In genomic region chr4:40199999-40200880, GRCh38 we compare ENCODE assay signal across 8 cellular contexts. TPM values are rescaled to one million over a fixed set of nuclear protein-coding genes. Genes with fewer than 3 reads are reported as not detected.
DNase-seq lines count a peak whose midpoint lies in the region; ATAC-seq and TF ChIP-seq lines count a peak whose summit lies in the region.

No MANE protein-coding gene starts in this region.

- H3K4me1 Mint-ChIP-seq in CD14-positive monocyte: peaks cover 70% of the 10 kb centered on the region
- H3K4me1 Mint-ChIP-seq in stimulated activated naive B cell treated with anti-CD40 and anti-IgM and Interleukin-4, amounts not matched to agents 10 μg/mL and 1 μg/mL and 100 μg/mL, for 72 hours: peaks cover 49 to 80% of the 10 kb centered on the region in 2 donors

- intact Hi-C loops in CD14-positive monocyte (cut with micrococcal nuclease): loop anchor here in 1 of 2 donors (5.0 to 10.0 kb wide), 2 partner anchors 45 to 107 kb away; no protein-coding TSS in a partner anchor

- peaks cover 0 to 4% (median 0%) of the 10 kb centered on the region in 3 donors for H3K27me3 Mint-ChIP-seq in CD14-positive monocyte (ENCODE audit: low read depth in 3 of 3)
- H3K27me3 Mint-ChIP-seq in stimulated activated naive B cell treated with anti-CD40 and anti-IgM and Interleukin-4, amounts not matched to agents 10 μg/mL and 1 μg/mL and 100 μg/mL, for 72 hours: no peaks in the 10 kb centered on the region

- H3K4me3 Mint-ChIP-seq in CD14-positive monocyte: peak overlapping the region; percentile 70 to 90
- H3K4me3 Mint-ChIP-seq in stimulated activated naive B cell treated with anti-CD40 and anti-IgM and Interleukin-4, amounts not matched to agents 10 μg/mL and 1 μg/mL and 100 μg/mL, for 72 hours: peak overlapping the region; percentile 94 to 95

- in situ Hi-C loops in brain microvascular endothelial cell (cut with HindIII; ENCODE audit: low pct_ligation_motif_present, low sequenced_read_pairs): no loop called here

- H3K27ac Mint-ChIP-seq in CD14-positive monocyte: peak overlapping the region; percentile 67 to 90 (median 84)
- H3K27ac Mint-ChIP-seq in stimulated activated naive B cell treated with anti-CD40 and anti-IgM and Interleukin-4, amounts not matched to agents 10 μg/mL and 1 μg/mL and 100 μg/mL, for 72 hours: peak overlapping the region; percentile 98

- H3K27ac ChIP-seq in brain microvascular endothelial cell: no peak overlapping the region

- DNase-seq in CD14-positive monocyte (ENCODE audit: low spot score) (peak; percentile 78), erythroblast (lab: John Stamatoyannopoulos, UW) (peak; percentile 56 to 57), brain microvascular endothelial cell (no peak), foreskin melanocyte (no peak)
- peak; percentile 77 for DNase-seq in stimulated activated naive B cell treated with anti-CD40 and anti-IgM and Interleukin-4, amounts not matched to agents 10 μg/mL and 1 μg/mL and 100 μg/mL, for 72 hours

- ATAC-seq in GM19452 (IDR thresholded peaks at IDR 0.05; ENCODE audit: unreplicated experiment) (peak; percentile 54), HG03521 (IDR thresholded peaks at IDR 0.05; ENCODE audit: unreplicated experiment) (peak; percentile 55)
- peak; percentile 50 to 54 for ATAC-seq in activated CD4-positive, CD25-positive, alpha-beta regulatory T cell treated with anti-CD3 and anti-CD28 coated beads, Interleukin-2, amount 50 U/mL, for 24 hours
- ATAC-seq in stimulated activated naive B cell treated with anti-CD40 and anti-IgM and Interleukin-4, amounts not matched to agents 10 μg/mL and 1 μg/mL and 100 μg/mL, for 72 hours (replicated peaks): peak; percentile 74 to 76

- no peaks in the 10 kb centered on the region for H3K36me3 ChIP-seq in brain microvascular endothelial cell (replicated peaks)

- TF ChIP-seq CTCF in CD14-positive monocyte (IDR thresholded peaks at IDR 0.05) (no peak), brain microvascular endothelial cell (IDR thresholded peaks at IDR 0.05; ENCODE audit: low read depth, low read length, missing control alignments) (no peak)

- H3K9me3 Mint-ChIP-seq in CD14-positive monocyte: peaks cover 0 to 1% (median 0%) of the 10 kb centered on the region in 7 donors
- H3K9me3 Mint-ChIP-seq in stimulated activated naive B cell treated with anti-CD40 and anti-IgM and Interleukin-4, amounts not matched to agents 10 μg/mL and 1 μg/mL and 100 μg/mL, for 72 hours: no peaks in the 10 kb centered on the region

- peaks cover 0 to 3% of the 10 kb centered on the region in 2 donors for H3K36me3 Mint-ChIP-seq in CD14-positive monocyte
- peaks cover 23 to 38% of the 10 kb centered on the region in 2 donors for H3K36me3 Mint-ChIP-seq in stimulated activated naive B cell treated with anti-CD40 and anti-IgM and Interleukin-4, amounts not matched to agents 10 μg/mL and 1 μg/mL and 100 μg/mL, for 72 hours

- TF ChIP-seq POLR2A in erythroblast (IDR thresholded peaks at IDR 0.05; ENCODE audit: low read length): no peak

- no peak overlapping the region for H3K4me3 ChIP-seq in brain microvascular endothelial cell (ENCODE audit: low read depth, low read length)

- H3K27me3 ChIP-seq in brain microvascular endothelial cell (replicated peaks): no peaks in the 10 kb centered on the region

RNA-seq across cellular contexts. Expression of gene RHOH, which starts 3.4 kb away (rescaled TPM):
- 1 to 10 TPM; 1.2 to 1.4 TPM for polyA plus RNA-seq in CD14-positive monocyte

Comparison
In these comparisons a context has a peak if more than half of its experiments do, and no peak if none do; other contexts are left out.
1. DNase-seq: peak in CD14-positive monocyte (single experiment), erythroblast (2 of 2) and stimulated activated naive B cell treated with anti-CD40 and anti-IgM and Interleukin-4, amounts not matched to agents 10 μg/mL and 1 μg/mL and 100 μg/mL, for 72 hours (single experiment); none in brain microvascular endothelial cell (single experiment) and foreskin melanocyte (single experiment).
2. Peak in every context shown above with its lines, with median percentiles within 50 percentile points of each other: ATAC-seq.